10 cellular contexts compared by ENCODE assay signal in genomic region chr3:45795509-45795881, GRCh38. TPM values are rescaled to one million over a fixed set of nuclear protein-coding genes. Genes with fewer than 3 reads are reported as not detected.
A peak's percentile ranks its signal among the peaks of the same experiment; 100 is the strongest.
DNase-seq lines count a peak whose midpoint lies in the region; ATAC-seq, FAIRE-seq and TF ChIP-seq lines count a peak whose summit lies in the region.
"Had no signal": no experiment of that assay in that cellular context is flagged by ENCODE, and none has a peak within 500 bp of the region (broad histone marks: within the 10 kb centered on the region; RNA-seq: fewer than 3 reads in every experiment).

No MANE protein-coding gene starts in this region.

- peak; percentile 66 for FAIRE-seq in endothelial cell of umbilical vein (lab: Jason Lieb, UNC)
- FAIRE-seq: colon had no signal

- H3K9ac ChIP-seq in endothelial cell of umbilical vein (replicated peaks; ENCODE audit: extremely low read depth, insufficient read depth, low read length) = no peak overlapping the region

- H3K27me3 Mint-ChIP-seq in CD4-positive, CD25-positive, alpha-beta regulatory T cell = peaks cover 87% of the 10 kb centered on the region
- peaks cover 38% of the 10 kb centered on the region for H3K27me3 Mint-ChIP-seq in IgD-negative memory B cell
- H3K27me3 Mint-ChIP-seq in nephron (ENCODE audit: low read depth) = peaks cover 94% of the 10 kb centered on the region

- no peaks in the 10 kb centered on the region for H3K79me2 ChIP-seq in endothelial cell of umbilical vein (ENCODE audit: control insufficient read depth, insufficient read depth, low read length)

- peak overlapping the region; percentile 32 for H3K4me2 ChIP-seq in endothelial cell of umbilical vein (ENCODE audit: insufficient read depth, low read length)

- no peak for DNase-seq in CD4-positive, CD25-positive, alpha-beta regulatory T cell
- DNase-seq in endothelial cell of umbilical vein (ENCODE audit: low read depth, low spot score) (peak; percentile 12), DMS 273 (lab: John Stamatoyannopoulos, UW; ENCODE audit: unreplicated experiment) (no peak), DMS79 (lab: John Stamatoyannopoulos, UW) (no peak)
- DNase-seq: NCI-H2081 had no signal

- H3K9me3 Mint-ChIP-seq in CD4-positive, CD25-positive, alpha-beta regulatory T cell = peaks cover 0 to under 1% (median 0%) of the 10 kb centered on the region in 7 donors
- H3K9me3 Mint-ChIP-seq in IgD-negative memory B cell (peaks cover 0 to 2% (median 0%) of the 10 kb centered on the region in 3 donors), nephron (peaks cover 5% of the 10 kb centered on the region)

- intact Hi-C loops in endothelial cell of umbilical vein (cut with micrococcal nuclease) = no loop called here

- no peak for TF ChIP-seq CTCF in endothelial cell of umbilical vein (IDR thresholded peaks at IDR 0.05; ENCODE audit: extremely low read depth in 1 of 2, insufficient read depth in 1 of 2, low read depth in 1 of 2, low read length in 2 of 2)
- no peak for TF ChIP-seq CTCF in nephron (IDR thresholded peaks at IDR 0.05; ENCODE audit: unreplicated experiment in 3 of 3)

- peak overlapping the region; percentile 69 for H3K4me3 ChIP-seq in CD4-positive, CD25-positive, alpha-beta regulatory T cell (ENCODE audit: low read depth, low read length)
- no peak overlapping the region for H3K4me3 ChIP-seq in endothelial cell of umbilical vein (replicated peaks in 1 of 3; ENCODE audit: insufficient read depth in 1 of 3, low read depth in 1 of 3, low read length in 3 of 3)

- H3K9me1 ChIP-seq in endothelial cell of umbilical vein (replicated peaks; ENCODE audit: control insufficient read depth, extremely low read depth, insufficient read depth, low read length) = no peaks in the 10 kb centered on the region

- no TSS peak for BruUV-seq in endothelial cell of umbilical vein (replicated peaks; lab: Mats Ljungman, UMichigan)

- TF ChIP-seq POLR2A in endothelial cell of umbilical vein (IDR thresholded peaks at IDR 0.05; ENCODE audit: low read depth, low read length) = no peak

- peaks cover 18% of the 10 kb centered on the region for H3K4me1 ChIP-seq in CD4-positive, CD25-positive, alpha-beta regulatory T cell (ENCODE audit: control insufficient read depth, insufficient read depth, low read length, poor library complexity, severe bottlenecking)
- H3K4me1 ChIP-seq in endothelial cell of umbilical vein (ENCODE audit: control insufficient read depth, extremely low read depth, insufficient read depth, low read length) = peaks cover 8% of the 10 kb centered on the region

- dilution Hi-C loops in endothelial cell of umbilical vein (cut with MboI; ENCODE audit: extremely low pct_ligation_motif_present, low sequenced_read_pairs) = no loop called here

- POLR2A ChIA-PET in endothelial cell of umbilical vein (lab: Charles Lee) = no interaction called here

- H3K9me3 ChIP-seq in CD4-positive, CD25-positive, alpha-beta regulatory T cell (ENCODE audit: control insufficient read depth in 2 of 2, low read length in 2 of 2) = no peaks in the 10 kb centered on the region
- H3K9me3 ChIP-seq in endothelial cell of umbilical vein (replicated peaks; ENCODE audit: control insufficient read depth, insufficient read depth, low read length) = no peaks in the 10 kb centered on the region

- H3K4me1 Mint-ChIP-seq in CD4-positive, CD25-positive, alpha-beta regulatory T cell = peaks cover 0 to 17% (median 6%) of the 10 kb centered on the region in 4 donors
- peaks cover 10 to 21% (median 12%) of the 10 kb centered on the region in 3 donors for H3K4me1 Mint-ChIP-seq in IgD-negative memory B cell
- peaks cover 5% of the 10 kb centered on the region for H3K4me1 Mint-ChIP-seq in nephron

- peak overlapping the region in 1 of 3 donors; percentile 82 for H3K27ac Mint-ChIP-seq in CD4-positive, CD25-positive, alpha-beta regulatory T cell
- H3K27ac Mint-ChIP-seq in IgD-negative memory B cell (no peak overlapping the region), nephron (no peak overlapping the region)

- H2AFZ ChIP-seq in endothelial cell of umbilical vein (ENCODE audit: low read depth, low read length) = no peak overlapping the region

- H3K27ac ChIP-seq in CD4-positive, CD25-positive, alpha-beta regulatory T cell (ENCODE audit: insufficient read depth, low read length, poor library complexity, severe bottlenecking) = no peak overlapping the region
- H3K27ac ChIP-seq in endothelial cell of umbilical vein (ENCODE audit: insufficient read depth, low read depth, low read length) = no peak overlapping the region

- CTCF ChIA-PET in endothelial cell of umbilical vein (lab: Charles Lee) = no interaction called here

- no peak for ATAC-seq in CD4-positive, CD25-positive, alpha-beta regulatory T cell (ENCODE audit: low read depth in 2 of 2)
- no peak for ATAC-seq in GM21717 (IDR thresholded peaks at IDR 0.05; ENCODE audit: unreplicated experiment)
- no peak for ATAC-seq in GM21528 (IDR thresholded peaks at IDR 0.05; ENCODE audit: low FRiP score, unreplicated experiment)

- H3K4me3 Mint-ChIP-seq in CD4-positive, CD25-positive, alpha-beta regulatory T cell = peak overlapping the region; percentile 46 to 92 (median 79)
- peak overlapping the region; percentile 49 to 81 (median 72) for H3K4me3 Mint-ChIP-seq in IgD-negative memory B cell
- H3K4me3 Mint-ChIP-seq in nephron = peak overlapping the region; percentile 69 to 82 (median 75)

- no peaks in the 10 kb centered on the region for H3K36me3 ChIP-seq in CD4-positive, CD25-positive, alpha-beta regulatory T cell (ENCODE audit: control insufficient read depth, insufficient read depth, low read length)
- no peaks in the 10 kb centered on the region for H3K36me3 ChIP-seq in endothelial cell of umbilical vein (ENCODE audit: control insufficient read depth in 2 of 2, extremely low read depth in 1 of 2, insufficient read depth in 2 of 2, low read length in 2 of 2)

- H4K20me1 ChIP-seq in endothelial cell of umbilical vein (replicated peaks; ENCODE audit: control insufficient read depth, extremely low read depth, insufficient read depth, low read length) = no peaks in the 10 kb centered on the region

- H3K36me3 Mint-ChIP-seq in CD4-positive, CD25-positive, alpha-beta regulatory T cell = no peaks in the 10 kb centered on the region
- no peaks in the 10 kb centered on the region for H3K36me3 Mint-ChIP-seq in IgD-negative memory B cell
- H3K36me3 Mint-ChIP-seq in nephron (ENCODE audit: low read depth) = peaks cover 4% of the 10 kb centered on the region

- peaks cover 48% of the 10 kb centered on the region for H3K27me3 ChIP-seq in CD4-positive, CD25-positive, alpha-beta regulatory T cell (ENCODE audit: control insufficient read depth, insufficient read depth, low read length)
- peaks cover 53 to 62% of the 10 kb centered on the region in 2 experiments for H3K27me3 ChIP-seq in endothelial cell of umbilical vein (ENCODE audit: control insufficient read depth in 2 of 2, insufficient read depth in 2 of 2, low read length in 2 of 2)

TF ChIP-seq in endothelial cell of umbilical vein, 7 proteins besides CTCF, POLR2A, EP300 and RAD21:
- TF ChIP-seq JUN (IDR thresholded peaks at IDR 0.05; ENCODE audit: borderline replicate concordance, insufficient read depth, insufficient read length, low read depth) (no peak), GATA2 (IDR thresholded peaks at IDR 0.05; ENCODE audit: insufficient read depth, insufficient read length, low read depth, low read length) (no peak), MYC (IDR thresholded peaks at IDR 0.05; ENCODE audit: low read depth, low read length) (no peak), FOS (IDR thresholded peaks at IDR 0.05; ENCODE audit: borderline replicate concordance, insufficient read depth, low read length) (no peak), EZH2 (IDR thresholded peaks at IDR 0.05; ENCODE audit: borderline replicate concordance, low read depth, low read length, severe bottlenecking) (no peak), MAX (IDR thresholded peaks at IDR 0.05; ENCODE audit: insufficient read depth, insufficient read length) (no peak), POLR2AphosphoS5 (IDR thresholded peaks at IDR 0.05; ENCODE audit: insufficient read depth, low read depth, low read length) (no peak)

RNA-seq across cellular contexts. Expression of gene SLC6A20, which starts 0.8 kb away (rescaled TPM):
- total RNA-seq in CD4-positive, CD25-positive, alpha-beta regulatory T cell = not detected
- polyA plus RNA-seq in CD4-positive, CD25-positive, alpha-beta regulatory T cell = under 1 TPM in 1 of 4 donors, not detected in 3; 0.54 TPM
- polyA plus RNA-seq in IgD-negative memory B cell = 0.69 TPM
- total RNA-seq in endothelial cell of umbilical vein = not detected in 2 replicates
- polyA plus RNA-seq in endothelial cell of umbilical vein = not detected in 2 replicates
- polyA plus RNA-seq in endothelial cell of umbilical vein (2011; cell fraction: cytosol; rRNA removed) = not detected in 2 replicates
- polyA plus RNA-seq in endothelial cell of umbilical vein (2011; cell fraction: nucleus; rRNA removed) = not detected in 2 replicates
- polyA plus RNA-seq in endothelial cell of umbilical vein (2012) = not detected in 2 replicates
- polyA minus RNA-seq in endothelial cell of umbilical vein = not detected in 2 replicates
- polyA minus RNA-seq in endothelial cell of umbilical vein (2011; cell fraction: cytosol; rRNA and poly(A)+ RNA removed) = not detected
- polyA minus RNA-seq in endothelial cell of umbilical vein (2011; cell fraction: nucleus; rRNA and poly(A)+ RNA removed) = not detected in 2 replicates

RNA-seq across cellular contexts. Expression of gene LZTFL1, which starts 46.4 kb away (rescaled TPM):
- 7.6 TPM for total RNA-seq in CD4-positive, CD25-positive, alpha-beta regulatory T cell
- polyA plus RNA-seq in CD4-positive, CD25-positive, alpha-beta regulatory T cell = 10 to 100 TPM in 3 of 4 donors, 1 to 10 TPM in 1; 6.4 to 14.6 (median 11.3) TPM
- polyA plus RNA-seq in IgD-negative memory B cell = 13.9 TPM
- 15.1 and 18.2 TPM in 2 replicates for total RNA-seq in endothelial cell of umbilical vein
- polyA plus RNA-seq in endothelial cell of umbilical vein = 9.7 and 26.1 TPM in 2 replicates
- polyA plus RNA-seq in endothelial cell of umbilical vein (2011; cell fraction: cytosol; rRNA removed) = 10.7 and 11.4 TPM in 2 replicates
- 14.0 and 18.6 TPM in 2 replicates for polyA plus RNA-seq in endothelial cell of umbilical vein (2011; cell fraction: nucleus; rRNA removed)
- polyA plus RNA-seq in endothelial cell of umbilical vein (2012) = 9.9 and 13.5 TPM in 2 replicates
- 12.0 and 18.2 TPM in 2 replicates for polyA minus RNA-seq in endothelial cell of umbilical vein
- 5.0 TPM for polyA minus RNA-seq in endothelial cell of umbilical vein (2011; cell fraction: cytosol; rRNA and poly(A)+ RNA removed)
- polyA minus RNA-seq in endothelial cell of umbilical vein (2011; cell fraction: nucleus; rRNA and poly(A)+ RNA removed) = 10.0 and 10.5 TPM in 2 replicates
